1 cellular context compared by ENCODE assay signal in the genomic region with DNA sequence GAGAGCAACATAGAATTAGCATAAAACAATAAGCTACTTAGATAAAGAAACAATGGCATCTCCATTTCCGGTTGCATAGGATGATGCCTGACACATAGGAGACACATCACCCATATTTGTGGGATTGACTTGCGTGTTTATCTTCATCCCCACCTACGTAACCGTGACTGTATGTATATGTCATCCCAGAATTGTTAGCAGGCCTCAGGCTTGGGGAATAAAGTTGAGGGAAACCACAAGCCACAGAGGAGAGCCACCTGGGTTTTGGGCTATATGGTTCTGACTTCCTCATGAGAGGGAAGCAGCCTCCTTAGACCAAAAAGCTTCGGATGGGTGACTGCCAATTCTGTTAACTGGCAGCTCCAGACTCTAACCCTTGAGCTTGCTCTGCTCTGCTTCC.
TF ChIP-seq lines count a peak whose summit lies in the region.

No MANE protein-coding gene starts in this region.

TF ChIP-seq in GM23338, 12 proteins besides CTCF, POLR2A, EP300 and RAD21 (continued from another document):
- no peak for TF ChIP-seq ZNF462 (CRISPR knock-in tag; IDR thresholded peaks at IDR 0.05)
- no peak for TF ChIP-seq CREB1 (CRISPR knock-in tag; IDR thresholded peaks at IDR 0.05; ENCODE audit: low read depth)
- no peak for TF ChIP-seq EZH2 (IDR thresholded peaks at IDR 0.05; ENCODE audit: low read depth, unreplicated experiment)
- no peak for TF ChIP-seq JUNB (IDR thresholded peaks at IDR 0.05; ENCODE audit: unreplicated experiment)
- TF ChIP-seq, protein P1, sequence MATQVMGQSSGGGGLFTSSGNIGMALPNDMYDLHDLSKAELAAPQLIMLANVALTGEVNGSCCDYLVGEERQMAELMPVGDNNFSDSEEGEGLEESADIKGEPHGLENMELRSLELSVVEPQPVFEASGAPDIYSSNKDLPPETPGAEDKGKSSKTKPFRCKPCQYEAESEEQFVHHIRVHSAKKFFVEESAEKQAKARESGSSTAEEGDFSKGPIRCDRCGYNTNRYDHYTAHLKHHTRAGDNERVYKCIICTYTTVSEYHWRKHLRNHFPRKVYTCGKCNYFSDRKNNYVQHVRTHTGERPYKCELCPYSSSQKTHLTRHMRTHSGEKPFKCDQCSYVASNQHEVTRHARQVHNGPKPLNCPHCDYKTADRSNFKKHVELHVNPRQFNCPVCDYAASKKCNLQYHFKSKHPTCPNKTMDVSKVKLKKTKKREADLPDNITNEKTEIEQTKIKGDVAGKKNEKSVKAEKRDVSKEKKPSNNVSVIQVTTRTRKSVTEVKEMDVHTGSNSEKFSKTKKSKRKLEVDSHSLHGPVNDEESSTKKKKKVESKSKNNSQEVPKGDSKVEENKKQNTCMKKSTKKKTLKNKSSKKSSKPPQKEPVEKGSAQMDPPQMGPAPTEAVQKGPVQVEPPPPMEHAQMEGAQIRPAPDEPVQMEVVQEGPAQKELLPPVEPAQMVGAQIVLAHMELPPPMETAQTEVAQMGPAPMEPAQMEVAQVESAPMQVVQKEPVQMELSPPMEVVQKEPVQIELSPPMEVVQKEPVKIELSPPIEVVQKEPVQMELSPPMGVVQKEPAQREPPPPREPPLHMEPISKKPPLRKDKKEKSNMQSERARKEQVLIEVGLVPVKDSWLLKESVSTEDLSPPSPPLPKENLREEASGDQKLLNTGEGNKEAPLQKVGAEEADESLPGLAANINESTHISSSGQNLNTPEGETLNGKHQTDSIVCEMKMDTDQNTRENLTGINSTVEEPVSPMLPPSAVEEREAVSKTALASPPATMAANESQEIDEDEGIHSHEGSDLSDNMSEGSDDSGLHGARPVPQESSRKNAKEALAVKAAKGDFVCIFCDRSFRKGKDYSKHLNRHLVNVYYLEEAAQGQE (IDR thresholded peaks at IDR 0.05; ENCODE audit: unreplicated experiment): no peak
